In the genomic region with DNA sequence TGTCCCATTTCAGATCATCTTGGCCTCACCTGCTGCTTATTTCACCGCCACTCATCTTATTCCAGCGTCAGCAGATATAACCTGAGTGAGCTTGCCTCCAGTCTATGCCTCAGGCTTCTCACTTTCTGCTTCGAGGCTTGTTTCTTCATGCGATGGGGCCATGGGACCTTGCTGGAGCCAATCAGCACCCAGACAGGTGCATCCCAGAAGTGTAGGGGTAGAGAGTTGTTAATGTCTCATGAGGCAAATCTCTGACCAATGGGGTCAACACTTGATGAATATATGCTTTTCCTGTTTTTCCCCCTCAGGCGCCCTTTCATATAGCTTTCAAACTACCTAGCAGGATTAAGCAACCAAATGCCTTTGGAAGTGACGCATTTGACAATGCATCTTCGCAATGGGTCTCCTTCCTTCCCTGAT, we compare ENCODE assay signal across 1 cellular context.
TF ChIP-seq lines count a peak whose summit lies in the region.

No MANE protein-coding gene starts in this region.

TF ChIP-seq in GM23338, 12 proteins besides CTCF, POLR2A, EP300 and RAD21 (continued from another document):
- TF ChIP-seq, protein P1, sequence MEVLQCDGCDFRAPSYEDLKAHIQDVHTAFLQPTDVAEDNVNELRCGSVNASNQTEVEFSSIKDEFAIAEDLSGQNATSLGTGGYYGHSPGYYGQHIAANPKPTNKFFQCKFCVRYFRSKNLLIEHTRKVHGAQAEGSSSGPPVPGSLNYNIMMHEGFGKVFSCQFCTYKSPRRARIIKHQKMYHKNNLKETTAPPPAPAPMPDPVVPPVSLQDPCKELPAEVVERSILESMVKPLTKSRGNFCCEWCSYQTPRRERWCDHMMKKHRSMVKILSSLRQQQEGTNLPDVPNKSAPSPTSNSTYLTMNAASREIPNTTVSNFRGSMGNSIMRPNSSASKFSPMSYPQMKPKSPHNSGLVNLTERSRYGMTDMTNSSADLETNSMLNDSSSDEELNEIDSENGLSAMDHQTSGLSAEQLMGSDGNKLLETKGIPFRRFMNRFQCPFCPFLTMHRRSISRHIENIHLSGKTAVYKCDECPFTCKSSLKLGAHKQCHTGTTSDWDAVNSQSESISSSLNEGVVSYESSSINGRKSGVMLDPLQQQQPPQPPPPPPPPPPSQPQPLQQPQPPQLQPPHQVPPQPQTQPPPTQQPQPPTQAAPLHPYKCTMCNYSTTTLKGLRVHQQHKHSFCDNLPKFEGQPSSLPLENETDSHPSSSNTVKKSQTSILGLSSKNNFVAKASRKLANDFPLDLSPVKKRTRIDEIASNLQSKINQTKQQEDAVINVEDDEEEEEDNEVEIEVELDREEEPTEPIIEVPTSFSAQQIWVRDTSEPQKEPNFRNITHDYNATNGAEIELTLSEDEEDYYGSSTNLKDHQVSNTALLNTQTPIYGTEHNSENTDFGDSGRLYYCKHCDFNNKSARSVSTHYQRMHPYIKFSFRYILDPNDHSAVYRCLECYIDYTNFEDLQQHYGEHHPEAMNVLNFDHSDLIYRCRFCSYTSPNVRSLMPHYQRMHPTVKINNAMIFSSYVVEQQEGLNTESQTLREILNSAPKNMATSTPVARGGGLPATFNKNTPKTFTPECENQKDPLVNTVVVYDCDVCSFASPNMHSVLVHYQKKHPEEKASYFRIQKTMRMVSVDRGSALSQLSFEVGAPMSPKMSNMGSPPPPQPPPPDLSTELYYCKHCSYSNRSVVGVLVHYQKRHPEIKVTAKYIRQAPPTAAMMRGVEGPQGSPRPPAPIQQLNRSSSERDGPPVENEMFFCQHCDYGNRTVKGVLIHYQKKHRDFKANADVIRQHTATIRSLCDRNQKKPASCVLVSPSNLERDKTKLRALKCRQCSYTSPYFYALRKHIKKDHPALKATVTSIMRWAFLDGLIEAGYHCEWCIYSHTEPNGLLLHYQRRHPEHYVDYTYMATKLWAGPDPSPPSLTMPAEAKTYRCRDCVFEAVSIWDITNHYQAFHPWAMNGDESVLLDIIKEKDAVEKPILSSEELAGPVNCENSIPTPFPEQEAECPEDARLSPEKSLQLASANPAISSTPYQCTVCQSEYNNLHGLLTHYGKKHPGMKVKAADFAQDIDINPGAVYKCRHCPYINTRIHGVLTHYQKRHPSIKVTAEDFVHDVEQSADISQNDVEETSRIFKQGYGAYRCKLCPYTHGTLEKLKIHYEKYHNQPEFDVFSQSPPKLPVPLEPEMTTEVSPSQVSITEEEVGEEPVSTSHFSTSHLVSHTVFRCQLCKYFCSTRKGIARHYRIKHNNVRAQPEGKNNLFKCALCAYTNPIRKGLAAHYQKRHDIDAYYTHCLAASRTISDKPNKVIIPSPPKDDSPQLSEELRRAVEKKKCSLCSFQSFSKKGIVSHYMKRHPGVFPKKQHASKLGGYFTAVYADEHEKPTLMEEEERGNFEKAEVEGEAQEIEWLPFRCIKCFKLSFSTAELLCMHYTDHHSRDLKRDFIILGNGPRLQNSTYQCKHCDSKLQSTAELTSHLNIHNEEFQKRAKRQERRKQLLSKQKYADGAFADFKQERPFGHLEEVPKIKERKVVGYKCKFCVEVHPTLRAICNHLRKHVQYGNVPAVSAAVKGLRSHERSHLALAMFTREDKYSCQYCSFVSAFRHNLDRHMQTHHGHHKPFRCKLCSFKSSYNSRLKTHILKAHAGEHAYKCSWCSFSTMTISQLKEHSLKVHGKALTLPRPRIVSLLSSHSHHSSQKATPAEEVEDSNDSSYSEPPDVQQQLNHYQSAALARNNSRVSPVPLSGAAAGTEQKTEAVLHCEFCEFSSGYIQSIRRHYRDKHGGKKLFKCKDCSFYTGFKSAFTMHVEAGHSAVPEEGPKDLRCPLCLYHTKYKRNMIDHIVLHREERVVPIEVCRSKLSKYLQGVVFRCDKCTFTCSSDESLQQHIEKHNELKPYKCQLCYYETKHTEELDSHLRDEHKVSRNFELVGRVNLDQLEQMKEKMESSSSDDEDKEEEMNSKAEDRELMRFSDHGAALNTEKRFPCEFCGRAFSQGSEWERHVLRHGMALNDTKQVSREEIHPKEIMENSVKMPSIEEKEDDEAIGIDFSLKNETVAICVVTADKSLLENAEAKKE (CRISPR knock-in tag; IDR thresholded peaks at IDR 0.05): no peak
- TF ChIP-seq POLR2AphosphoS5 (IDR thresholded peaks at IDR 0.05; ENCODE audit: low read depth): no peak
TF ChIP-seq in GM23338: peak in this region for 0.
